In genomic region chr20:53872561-53873248, GRCh38 we compare ENCODE assay signal across 8 cellular contexts.
DNase-seq lines count a peak whose midpoint lies in the region; ATAC-seq and TF ChIP-seq lines count a peak whose summit lies in the region.

No MANE protein-coding gene starts in this region.

- no peak overlapping the region for H3K27ac ChIP-seq in HCT116 (ENCODE audit: low read depth, low read length)

- no peaks in the 10 kb centered on the region for H3K9me3 Mint-ChIP-seq in type B pancreatic cell

- in situ Hi-C loops in Caki2 (cut with HindIII; ENCODE audit: low pct_unique_long_range_greater_than_20kb, low sequenced_read_pairs), result no loop called here

- peak; percentile 37 for DNase-seq in Caki2 (ENCODE audit: low read depth)
- no peak for DNase-seq in HCT116 (ENCODE audit: low read depth, low spot score)
- DNase-seq in T-helper 1 cell, result peak in 4 of 5 donors; percentile 19 to 83 (median 35)
- DNase-seq in dermis blood vessel endothelial cell, result peak; percentile 28
- peak; percentile 49 for DNase-seq in stimulated activated CD4-positive, alpha-beta T cell treated with anti-CD3 and anti-CD28 coated beads, Interleukin-4, amount 100 ng/mL, for 24 hours
- no peak for DNase-seq in type B pancreatic cell (ENCODE audit: extremely low spot score, unreplicated experiment)
- DNase-seq in SKM-1 treated with dmso at 0.1 percent for 144 hours (lab: John Stamatoyannopoulos, UW; ENCODE audit: unreplicated experiment), result no peak

- no peaks in the 10 kb centered on the region for H3K79me2 ChIP-seq in HCT116 (ENCODE audit: insufficient read depth, low read length)

- CTCF ChIA-PET in HCT116 (lab: Charles Lee), result no interaction called here

- peak overlapping the region; percentile 5 for H2AFZ ChIP-seq in HCT116 (ENCODE audit: low read depth, low read length, poor library complexity, severe bottlenecking)

- no peaks in the 10 kb centered on the region for H4K20me1 ChIP-seq in HCT116 (ENCODE audit: insufficient read depth)

- no peak for TF ChIP-seq POLR2A in HCT116 (IDR thresholded peaks at IDR 0.05; ENCODE audit: borderline replicate concordance, extremely low read depth, insufficient read depth, insufficient read length)

- TF ChIP-seq RAD21 in HCT116 (IDR thresholded peaks at IDR 0.05; ENCODE audit: low read depth), result no peak

- H3K9ac ChIP-seq in HCT116 (ENCODE audit: low read length), result no peak overlapping the region

- no peak overlapping the region for H3K27ac Mint-ChIP-seq in type B pancreatic cell

- H3K4me3 Mint-ChIP-seq in type B pancreatic cell, result no peak overlapping the region

- RAD21 ChIA-PET in HCT116 (lab: Charles Lee; ENCODE audit: low non-redundant PET in 1 of 2, low total read pairs in 2 of 2, uncharacterized antibody in 2 of 2, unreplicated experiment in 2 of 2), result no interaction called here

- H3K9me3 ChIP-seq in HCT116 (ENCODE audit: control insufficient read depth in 1 of 2, insufficient read depth in 1 of 2, low read depth in 1 of 2, low read length in 2 of 2), result no peaks in the 10 kb centered on the region

- intact Hi-C loops in HCT116 (cut with micrococcal nuclease), result no loop called here

- peaks cover 19% of the 10 kb centered on the region for H3K4me1 Mint-ChIP-seq in type B pancreatic cell (ENCODE audit: unreplicated experiment)

- peaks cover 9 to 15% of the 10 kb centered on the region in 2 experiments for H3K4me1 ChIP-seq in HCT116 (ENCODE audit: control insufficient read depth in 1 of 2, insufficient read depth in 2 of 2, low read length in 2 of 2)

- TF ChIP-seq CTCF in HCT116 (IDR thresholded peaks at IDR 0.05 in 2 of 3, conservative IDR thresholded peaks at IDR 0.05 in 1 of 3; ENCODE audit: borderline replicate concordance in 1 of 3, insufficient read depth in 1 of 3, low read depth in 2 of 3, low read length in 2 of 3), result no peak
- TF ChIP-seq CTCF in type B pancreatic cell (conservative IDR thresholded peaks at IDR 0.05), result no peak

- H3K9me2 ChIP-seq in HCT116 (ENCODE audit: insufficient read depth), result no peaks in the 10 kb centered on the region

- no peaks in the 10 kb centered on the region for H3K27me3 Mint-ChIP-seq in type B pancreatic cell

- ATAC-seq in HCT116 (no peak), GM19023 (IDR thresholded peaks at IDR 0.05; ENCODE audit: unreplicated experiment) (no peak)

- no peak overlapping the region for H3K4me3 ChIP-seq in HCT116 (replicated peaks in 1 of 2; ENCODE audit: low read depth in 1 of 2, low read length in 2 of 2)

- H3K36me3 Mint-ChIP-seq in type B pancreatic cell, result no peaks in the 10 kb centered on the region

- no TSS peak for BruUV-seq in HCT116 (replicated peaks; lab: Mats Ljungman, UMichigan)

- H3K27me3 ChIP-seq in HCT116 (ENCODE audit: insufficient read depth, low read length), result no peaks in the 10 kb centered on the region

- POLR2A ChIA-PET in HCT116 (lab: Charles Lee), result interaction anchor here (0.7 to 1.2 kb wide), 2 partner anchors 13 to 120 kb away, joined by 3 to 4 read pairs; no protein-coding TSS in a partner anchor

- no peaks in the 10 kb centered on the region for H3K36me3 ChIP-seq in HCT116 (ENCODE audit: control insufficient read depth in 1 of 2, insufficient read depth in 2 of 2, low read length in 2 of 2)

- H3K4me2 ChIP-seq in HCT116 (ENCODE audit: low read length), result no peak overlapping the region

TF ChIP-seq in HCT116, 20 proteins besides CTCF, POLR2A, EP300 and RAD21:
- TF ChIP-seq YY1 (IDR thresholded peaks at IDR 0.05; ENCODE audit: extremely low read depth, insufficient replicate concordance, low read depth, low read length), result no peak
- no peak for TF ChIP-seq EZH2phosphoT487 (IDR thresholded peaks at IDR 0.05; ENCODE audit: borderline replicate concordance)
- no peak for TF ChIP-seq SIN3A (IDR thresholded peaks at IDR 0.05; ENCODE audit: low read depth)
- TF ChIP-seq FOSL1 (IDR thresholded peaks at IDR 0.05; ENCODE audit: low read depth), result no peak
- TF ChIP-seq POLR2AphosphoS5 (IDR thresholded peaks at IDR 0.05; ENCODE audit: low read depth, low read length), result no peak
- no peak for TF ChIP-seq MAX (IDR thresholded peaks at IDR 0.05)
- TF ChIP-seq ATF3 (IDR thresholded peaks at IDR 0.05), result no peak
- no peak for TF ChIP-seq EGR1 (IDR thresholded peaks at IDR 0.05; ENCODE audit: low read depth)
- TF ChIP-seq ZNF274 (IDR thresholded peaks at IDR 0.05; ENCODE audit: low read depth, low read length), result no peak
- TF ChIP-seq EZH2 (IDR thresholded peaks at IDR 0.05), result no peak
- TF ChIP-seq SP1 (IDR thresholded peaks at IDR 0.05; ENCODE audit: low read depth), result no peak
- no peak for TF ChIP-seq JUND (IDR thresholded peaks at IDR 0.05)
- no peak for TF ChIP-seq TCF7L2 (IDR thresholded peaks at IDR 0.05; ENCODE audit: borderline replicate concordance, extremely low read depth, insufficient read depth, insufficient read length)
- TF ChIP-seq REST (IDR thresholded peaks at IDR 0.05; ENCODE audit: low read depth), result no peak
- no peak for TF ChIP-seq ZFX (IDR thresholded peaks at IDR 0.05)
- TF ChIP-seq CEBPB (IDR thresholded peaks at IDR 0.05; ENCODE audit: low read depth), result no peak
- no peak for TF ChIP-seq ZBTB33 (IDR thresholded peaks at IDR 0.05; ENCODE audit: extremely low read depth, insufficient replicate concordance, low read length)
- TF ChIP-seq SRF (IDR thresholded peaks at IDR 0.05; ENCODE audit: low read depth), result no peak
- TF ChIP-seq ELF1 (IDR thresholded peaks at IDR 0.05; ENCODE audit: borderline replicate concordance, low read depth), result no peak

Comparison
In these comparisons a context has a peak if more than half of its experiments do, and no peak if none do; other contexts are left out.
1. DNase-seq: peak in Caki2 (single experiment), T-helper 1 cell (4 of 5), dermis blood vessel endothelial cell (single experiment) and stimulated activated CD4-positive, alpha-beta T cell treated with anti-CD3 and anti-CD28 coated beads, Interleukin-4, amount 100 ng/mL, for 24 hours (single experiment); none in HCT116 (single experiment), type B pancreatic cell (single experiment) and SKM-1 treated with dmso at 0.1 percent for 144 hours (single experiment).